ENCODE assay signal across 14 cellular contexts in genomic region chr7:54811925-54812264, GRCh38. TPM values are rescaled to one million over a fixed set of nuclear protein-coding genes. Genes with fewer than 3 reads are reported as not detected.
DNase-seq lines count a peak whose midpoint lies in the region; ATAC-seq and TF ChIP-seq lines count a peak whose summit lies in the region.
"Had no signal": no experiment of that assay in that cellular context is flagged by ENCODE, and none has a peak within 500 bp of the region (broad histone marks: within the 10 kb centered on the region; RNA-seq: fewer than 3 reads in every experiment).

No MANE protein-coding gene starts in this region.

- intact Hi-C loops in naive thymus-derived CD4-positive, alpha-beta T cell (cut with micrococcal nuclease) = no loop called here

- POLR2A ChIA-PET in SK-N-SH (lab: Yijun Ruan, JAX) = no interaction called here
- POLR2A ChIA-PET in naive thymus-derived CD4-positive, alpha-beta T cell (lab: Charles Lee) = no interaction called here
- POLR2A ChIA-PET in T-cell (lab: Charles Lee) = no interaction called here

- H3K4me2 ChIP-seq in SK-N-SH = peak overlapping the region; percentile 42; the same call in 1 of the 2 replicates

- H3K36me3 Mint-ChIP-seq in naive thymus-derived CD4-positive, alpha-beta T cell = no peaks in the 10 kb centered on the region
- H3K36me3 Mint-ChIP-seq in T-cell = no peaks in the 10 kb centered on the region
- H3K36me3 Mint-ChIP-seq in progenitor cell of endocrine pancreas (ENCODE audit: insufficient read depth) = no peaks in the 10 kb centered on the region

- no peak overlapping the region for H3K27ac Mint-ChIP-seq in naive thymus-derived CD4-positive, alpha-beta T cell
- H3K27ac Mint-ChIP-seq in T-cell (no peak overlapping the region), progenitor cell of endocrine pancreas (no peak overlapping the region)
- H3K27ac Mint-ChIP-seq: activated CD8-positive, alpha-beta T cell treated with anti-CD3 and anti-CD28 coated beads, Interleukin-2, amount 10 ng/mL, durations not matched to agents 7 days and 5 days; activated naive CD4-positive, alpha-beta T cell treated with anti-CD3 and anti-CD28 coated beads for 36 hours had no signal

- peaks cover 0 to 6% (median 0%) of the 10 kb centered on the region in 7 donors for H3K4me1 Mint-ChIP-seq in naive thymus-derived CD4-positive, alpha-beta T cell
- H3K4me1 Mint-ChIP-seq in T-cell (no peaks in the 10 kb centered on the region), progenitor cell of endocrine pancreas (ENCODE audit: low read depth) (peaks cover under 1% of the 10 kb centered on the region)

- no peaks in the 10 kb centered on the region for H3K9me2 ChIP-seq in SK-N-SH

- H3K4me3 ChIP-seq in SK-N-SH (ENCODE audit: low read depth in 2 of 2, low read length in 1 of 2) = no peak overlapping the region
- H3K4me3 ChIP-seq in naive thymus-derived CD4-positive, alpha-beta T cell (ENCODE audit: low read length) = no peak overlapping the region
- H3K4me3 ChIP-seq: smooth muscle cell had no signal

- no peak for ATAC-seq in naive thymus-derived CD4-positive, alpha-beta T cell
- no peak for ATAC-seq in T-cell (replicated peaks in 1 of 4)
- ATAC-seq: activated CD8-positive, alpha-beta T cell treated with anti-CD3 and anti-CD28 coated beads, Interleukin-2, amount 10 ng/mL, durations not matched to agents 7 days and 5 days; HCT116 had no signal

- no peaks in the 10 kb centered on the region for H3K79me2 ChIP-seq in SK-N-SH (ENCODE audit: insufficient read depth)

- peak overlapping the region; percentile 71 to 85 for H3K27ac ChIP-seq in SK-N-SH (ENCODE audit: low read depth in 2 of 2, low read length in 1 of 2)
- no peak overlapping the region for H3K27ac ChIP-seq in naive thymus-derived CD4-positive, alpha-beta T cell (ENCODE audit: low read depth, low read length)

- TF ChIP-seq CTCF in AG09319 (IDR thresholded peaks at IDR 0.05; ENCODE audit: low read depth, low read length) (no peak), SK-N-SH (IDR thresholded peaks at IDR 0.05) (no peak), progenitor cell of endocrine pancreas (IDR thresholded peaks at IDR 0.05; ENCODE audit: unreplicated experiment) (no peak)

- H3K4me1 ChIP-seq in SK-N-SH (ENCODE audit: control insufficient read depth in 1 of 2, insufficient read depth in 2 of 2, low read depth in 1 of 2, low read length in 1 of 2) = peaks cover 6 to 25% of the 10 kb centered on the region in 2 experiments
- no peaks in the 10 kb centered on the region for H3K4me1 ChIP-seq in naive thymus-derived CD4-positive, alpha-beta T cell (ENCODE audit: control insufficient read depth in 2 of 2, insufficient read depth in 2 of 2, low read length in 2 of 2)

- CTCF ChIA-PET in SK-N-SH (lab: Yijun Ruan, JAX) (interaction anchor here (3.2 kb wide), 1 partner anchor 444 kb away, joined by 28 read pairs; no protein-coding TSS in a partner anchor), T-cell (lab: Charles Lee) (no interaction called here)
- CTCF ChIA-PET in naive thymus-derived CD4-positive, alpha-beta T cell (lab: Charles Lee) = no interaction called here

- no peaks in the 10 kb centered on the region for H4K20me1 ChIP-seq in SK-N-SH (ENCODE audit: insufficient read depth)

- TF ChIP-seq RAD21 in SK-N-SH (IDR thresholded peaks at IDR 0.05; ENCODE audit: low read length) = no peak

- H3K9me3 Mint-ChIP-seq in naive thymus-derived CD4-positive, alpha-beta T cell = peaks cover 0 to 6% (median 0%) of the 10 kb centered on the region in 11 donors
- H3K9me3 Mint-ChIP-seq in T-cell (peaks cover 0 to 3% (median 0%) of the 10 kb centered on the region in 3 donors), progenitor cell of endocrine pancreas (ENCODE audit: low read depth) (peaks cover 7% of the 10 kb centered on the region)
- H3K9me3 Mint-ChIP-seq: activated naive CD4-positive, alpha-beta T cell treated with anti-CD3 and anti-CD28 coated beads for 36 hours had no signal

- no peak; a peak in 1 of 4 replicates for TF ChIP-seq EP300 in SK-N-SH (IDR thresholded peaks at IDR 0.05; ENCODE audit: borderline replicate concordance in 1 of 2, low read depth in 1 of 2, low read length in 1 of 2)

- DNase-seq in AG09319 (ENCODE audit: extremely low read depth, low read depth) (peak; percentile 54), SK-N-SH (no peak), fibroblast of gingiva (ENCODE audit: low read depth) (peak; percentile 65), myocyte (ENCODE audit: low read depth) (peak; percentile 6), T-cell (no peak), progenitor cell of endocrine pancreas (ENCODE audit: low spot score, unreplicated experiment) (no peak), dermis blood vessel endothelial cell (no peak)
- DNase-seq in naive thymus-derived CD4-positive, alpha-beta T cell = no peak
- DNase-seq: activated CD8-positive, alpha-beta T cell treated with anti-CD3 and anti-CD28 coated beads, Interleukin-2, amount 10 ng/mL, durations not matched to agents 7 days and 5 days; activated naive CD4-positive, alpha-beta T cell treated with anti-CD3 and anti-CD28 coated beads for 36 hours; DMS79; NCI-H2029 treated with DMSO at 0.1 percent for 48 hours had no signal

- H2AFZ ChIP-seq in SK-N-SH (ENCODE audit: low read depth) = no peak overlapping the region

- H3K27me3 Mint-ChIP-seq in naive thymus-derived CD4-positive, alpha-beta T cell = peaks cover 0 to 11% (median 6%) of the 10 kb centered on the region in 5 donors
- H3K27me3 Mint-ChIP-seq in T-cell (no peaks in the 10 kb centered on the region), progenitor cell of endocrine pancreas (no peaks in the 10 kb centered on the region)

- no peaks in the 10 kb centered on the region for H3K27me3 ChIP-seq in SK-N-SH (ENCODE audit: insufficient read depth)
- H3K27me3 ChIP-seq in naive thymus-derived CD4-positive, alpha-beta T cell (ENCODE audit: control insufficient read depth in 2 of 2, insufficient read depth in 2 of 2, low read length in 2 of 2) = no peaks in the 10 kb centered on the region

- H3K36me3 ChIP-seq in SK-N-SH (replicated peaks in 1 of 2; ENCODE audit: control insufficient read depth in 1 of 2, insufficient read depth in 2 of 2, low read length in 1 of 2) = no peaks in the 10 kb centered on the region
- no peaks in the 10 kb centered on the region for H3K36me3 ChIP-seq in naive thymus-derived CD4-positive, alpha-beta T cell (ENCODE audit: control insufficient read depth in 2 of 3, insufficient read depth in 3 of 3, low read length in 3 of 3)

- no peaks in the 10 kb centered on the region for H3K9me3 ChIP-seq in SK-N-SH
- no peaks in the 10 kb centered on the region for H3K9me3 ChIP-seq in naive thymus-derived CD4-positive, alpha-beta T cell (ENCODE audit: control insufficient read depth in 2 of 3, low read length in 3 of 3)

- H3K4me3 Mint-ChIP-seq in naive thymus-derived CD4-positive, alpha-beta T cell = no peak overlapping the region
- H3K4me3 Mint-ChIP-seq in T-cell (no peak overlapping the region), progenitor cell of endocrine pancreas (ENCODE audit: low read depth) (no peak overlapping the region)
- H3K4me3 Mint-ChIP-seq: activated CD8-positive, alpha-beta T cell treated with anti-CD3 and anti-CD28 coated beads, Interleukin-2, amount 10 ng/mL, durations not matched to agents 7 days and 5 days; activated naive CD4-positive, alpha-beta T cell treated with anti-CD3 and anti-CD28 coated beads for 36 hours had no signal

- H3F3A ChIP-seq in SK-N-SH (replicated peaks; ENCODE audit: insufficient read depth) = peaks cover 25% of the 10 kb centered on the region

- no peak overlapping the region for H3K9ac ChIP-seq in SK-N-SH

- 48% methylated on average over 4 of the region's 6 CpGs for WGBS in SK-N-SH (ENCODE audit: low lambda C conversion rate)

TF ChIP-seq in SK-N-SH, 30 proteins besides CTCF, POLR2A, EP300 and RAD21:
- TF ChIP-seq YY1 (IDR thresholded peaks at IDR 0.05; ENCODE audit: low read depth) (no peak), NRF1 (IDR thresholded peaks at IDR 0.05; ENCODE audit: low read depth, low read length) (no peak), PBX3 (IDR thresholded peaks at IDR 0.05) (peak; percentile 74), NFIC (IDR thresholded peaks at IDR 0.05; ENCODE audit: borderline replicate concordance) (peak; percentile 25; the same call in 1 of the 2 replicates), JUND (IDR thresholded peaks at IDR 0.05) (no peak)

RNA-seq across cellular contexts. Expression of gene SEC61G, which starts 52.9 kb away (rescaled TPM):
- polyA plus RNA-seq in SK-N-SH (2012; rRNA removed) = 229 and 314 TPM in 2 replicates
- 488 and 629 TPM in 2 replicates for polyA plus RNA-seq in SK-N-SH (2012; cell fraction: cytosol; rRNA removed)
- 35.7 and 75.0 TPM in 2 replicates for polyA plus RNA-seq in SK-N-SH (2012; cell fraction: nucleus; rRNA removed)
- total RNA-seq in myocyte (828 and 1,174 TPM in 2 replicates), T-cell (10 to 100 TPM; 42.7 to 65.1 (median 62.1) TPM), progenitor cell of endocrine pancreas (110 and 120 TPM in 2 replicates), dermis blood vessel endothelial cell (162 and 618 TPM in 2 replicates)
- polyA plus RNA-seq in myocyte (2012) = 555 TPM
- total RNA-seq in naive thymus-derived CD4-positive, alpha-beta T cell = 100 to 1,000 TPM in 1 of 5 experiments, 10 to 100 TPM in 4; 31.8 to 174 (median 46.6) TPM
- 100 to 1,000 TPM; 168 to 241 TPM for polyA plus RNA-seq in naive thymus-derived CD4-positive, alpha-beta T cell

Comparison
In these comparisons a context has a peak if more than half of its experiments do, and no peak if none do; other contexts are left out.
1. DNase-seq: peak in AG09319 (single experiment), fibroblast of gingiva (single experiment) and myocyte (single experiment); none in SK-N-SH (single experiment), naive thymus-derived CD4-positive, alpha-beta T cell (0 of 9), T-cell (0 of 34), progenitor cell of endocrine pancreas (single experiment) and dermis blood vessel endothelial cell (single experiment).